ENCODE assay signal across 17 cellular contexts in genomic region chr4:8939160-8939855, GRCh38.
"Had no signal": no experiment of that assay in that cellular context is flagged by ENCODE, and none has a peak within 500 bp of the region (broad histone marks: within the 10 kb centered on the region; RNA-seq: fewer than 3 reads in every experiment).

No MANE protein-coding gene starts in this region.

- H3K9me3 ChIP-seq: pancreas, thyroid gland, vagina had no signal

- ATAC-seq: activated CD8-positive, alpha-beta memory T cell treated with anti-CD3 and anti-CD28 coated beads, Interleukin-2, amount 10 ng/mL, durations not matched to agents 7 days and 5 days; gastroesophageal sphincter; pancreas had no signal

- H3K27ac Mint-ChIP-seq: activated CD8-positive, alpha-beta memory T cell treated with anti-CD3 and anti-CD28 coated beads, Interleukin-2, amount 10 ng/mL, durations not matched to agents 7 days and 5 days; activated T-helper 2 cell treated with anti-CD3 and anti-CD28 coated beads, Interferon-gamma antibody, Interleukin-2, Interleukin-4, amounts not matched to agents 10 μg/mL and 5 μg/mL and 100 μg/mL, durations not matched to agents 14 hours and 24 hours and 36 hours; dendritic cell treated with granulocyte-macrophage colony-stimulating factor and Interleukin-4, amounts not matched to agents 40 ng/mL and 50 ng/mL, for 4 days; endodermal cell; nephron progenitor cell had no signal

- H3K4me1 ChIP-seq: gastroesophageal sphincter, left ventricle myocardium inferior, pancreas, thyroid gland, vagina had no signal

- H3K27me3 Mint-ChIP-seq: activated CD8-positive, alpha-beta memory T cell treated with anti-CD3 and anti-CD28 coated beads, Interleukin-2, amount 10 ng/mL, durations not matched to agents 7 days and 5 days had no signal

- H3K9me3 Mint-ChIP-seq: activated T-helper 2 cell treated with anti-CD3 and anti-CD28 coated beads, Interferon-gamma antibody, Interleukin-2, Interleukin-4, amounts not matched to agents 10 μg/mL and 5 μg/mL and 100 μg/mL, durations not matched to agents 14 hours and 24 hours and 36 hours had no signal

- H3K36me3 ChIP-seq: gastroesophageal sphincter, left ventricle myocardium inferior, pancreas, thyroid gland, vagina had no signal

- H3K27me3 ChIP-seq: pancreas, thyroid gland, vagina had no signal

- H3K4me1 Mint-ChIP-seq: activated CD8-positive, alpha-beta memory T cell treated with anti-CD3 and anti-CD28 coated beads, Interleukin-2, amount 10 ng/mL, durations not matched to agents 7 days and 5 days; endodermal cell had no signal

- DNase-seq: activated CD4-positive, alpha-beta T cell treated with anti-CD3 and anti-CD28 coated beads for 1 hour; activated CD4-positive, alpha-beta T cell treated with anti-CD3 and anti-CD28 coated beads, Interleukin-2, amount 50 U/mL, for 48 hours; activated CD8-positive, alpha-beta memory T cell treated with anti-CD3 and anti-CD28 coated beads, Interleukin-2, amount 10 ng/mL, durations not matched to agents 7 days and 5 days; activated naive CD4-positive, alpha-beta T cell treated with anti-CD3 and anti-CD28 coated beads, Interleukin-2, amount 50 U/mL, for 16 hours; activated T-cell treated with anti-CD3 and anti-CD28 coated beads, Interleukin-2, amount 50 U/mL, for 1 hour; endodermal cell; kidney; left ventricle myocardium inferior; nephron progenitor cell; pancreas; stimulated activated CD4-positive, alpha-beta T cell treated with anti-CD3 and anti-CD28 coated beads, Interleukin-12 subunit alpha, Interleukin-12 subunit beta, amount 100 ng/mL, for 4 hours; stimulated activated CD4-positive, alpha-beta T cell treated with anti-CD3 and anti-CD28 coated beads, Interleukin-2, amount 100 ng/mL, for 24 hours; thyroid gland had no signal

- H3K36me3 Mint-ChIP-seq: activated CD8-positive, alpha-beta memory T cell treated with anti-CD3 and anti-CD28 coated beads, Interleukin-2, amount 10 ng/mL, durations not matched to agents 7 days and 5 days had no signal

- H3K27ac ChIP-seq: gastroesophageal sphincter, left ventricle myocardium inferior, pancreas, thyroid gland, vagina had no signal

- H3K4me3 ChIP-seq: gastroesophageal sphincter, left ventricle myocardium inferior, pancreas, thyroid gland, vagina had no signal

- H3K4me3 Mint-ChIP-seq: activated CD8-positive, alpha-beta memory T cell treated with anti-CD3 and anti-CD28 coated beads, Interleukin-2, amount 10 ng/mL, durations not matched to agents 7 days and 5 days; dendritic cell treated with granulocyte-macrophage colony-stimulating factor and Interleukin-4, amounts not matched to agents 40 ng/mL and 50 ng/mL, for 4 days; endodermal cell; nephron progenitor cell had no signal
